19 cellular contexts compared by ENCODE assay signal in the genomic region with DNA sequence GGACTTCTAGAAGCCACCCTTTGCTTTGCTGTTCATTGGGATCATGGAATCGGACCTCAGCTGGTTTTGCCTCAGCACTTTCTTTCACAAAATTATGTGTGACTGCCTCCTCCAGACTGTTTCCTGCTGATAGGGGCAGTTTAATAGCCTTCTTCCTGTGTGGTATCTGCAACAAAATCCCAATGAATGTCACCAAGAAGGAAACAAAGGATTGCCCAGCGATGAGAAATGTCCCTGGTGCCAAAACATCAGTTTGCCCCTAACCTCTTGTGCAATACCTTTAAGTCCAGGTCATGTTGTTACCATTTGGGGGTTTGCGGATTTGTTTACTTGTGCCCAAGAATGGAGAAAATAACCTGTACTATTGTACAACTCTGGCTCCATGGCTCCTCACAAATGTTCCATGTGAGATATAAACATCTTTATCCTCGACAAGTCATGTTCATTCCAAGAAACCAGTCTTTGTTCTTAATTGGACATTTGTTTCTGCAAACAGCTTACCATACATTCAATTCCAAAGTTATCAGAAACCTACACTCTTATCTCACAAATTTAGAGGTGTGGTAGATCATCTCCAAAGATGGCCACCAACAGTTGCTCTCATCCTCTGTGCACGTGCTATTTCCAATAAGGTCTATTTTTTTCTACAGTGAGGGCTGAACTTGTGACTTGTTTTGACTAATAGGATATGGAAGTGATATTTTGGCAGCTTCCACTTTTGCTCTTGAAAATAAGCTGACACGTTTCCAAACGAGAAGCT. TPM values are rescaled to one million over a fixed set of nuclear protein-coding genes. Genes with fewer than 3 reads are reported as not detected.
DNase-seq lines count a peak whose midpoint lies in the region; ATAC-seq and TF ChIP-seq lines count a peak whose summit lies in the region.
"Had no signal": no experiment of that assay in that cellular context is flagged by ENCODE, and none has a peak within 500 bp of the region (broad histone marks: within the 10 kb centered on the region; RNA-seq: fewer than 3 reads in every experiment).

No MANE protein-coding gene starts in this region.

- peak overlapping the region; percentile 27 for H3K27ac Mint-ChIP-seq in CD8-positive, alpha-beta T cell
- H3K27ac Mint-ChIP-seq in endodermal cell (peak overlapping the region; percentile 78), nephron progenitor cell (peak overlapping the region; percentile 58)
- H3K27ac Mint-ChIP-seq: activated B cell treated with CpG ODN at 0.5 μM for 24 hours; activated T-helper 17 cell treated with anti-CD3 and anti-CD28 coated beads, Interleukin-2, amount 50 U/mL, for 72 hours; memory B cell; neural progenitor cell had no signal

- WGBS in endodermal cell (ENCODE audit: insufficient coverage in 1 of 2, insufficient read length in 1 of 2), 2 experiments, result 98 to 99% methylated on average over 6 to 7 of the region's 7 CpGs

- no peak overlapping the region for H3K27ac ChIP-seq in CD8-positive, alpha-beta T cell (ENCODE audit: low read depth, low read length)
- no peak overlapping the region for H3K27ac ChIP-seq in endodermal cell (ENCODE audit: low read depth, low read length)
- H3K27ac ChIP-seq: neural progenitor cell had no signal

- peaks cover 23% of the 10 kb centered on the region for H3K36me3 ChIP-seq in CD8-positive, alpha-beta T cell (ENCODE audit: insufficient read depth, low read length)
- H3K36me3 ChIP-seq in endodermal cell (ENCODE audit: control insufficient read depth, insufficient read depth, low read length), result peaks cover 49% of the 10 kb centered on the region
- H3K36me3 ChIP-seq: neural progenitor cell had no signal

- H3K4me1 Mint-ChIP-seq in CD8-positive, alpha-beta T cell (ENCODE audit: low read depth), result no peaks in the 10 kb centered on the region
- H3K4me1 Mint-ChIP-seq in endodermal cell (no peaks in the 10 kb centered on the region), nephron progenitor cell (peaks cover 7% of the 10 kb centered on the region)
- H3K4me1 Mint-ChIP-seq: neural progenitor cell had no signal

- H3K9ac ChIP-seq in endodermal cell (ENCODE audit: extremely low read depth, low read length, poor library complexity, severe bottlenecking), result no peak overlapping the region
- H3K9ac ChIP-seq: neural progenitor cell had no signal

- no peaks in the 10 kb centered on the region for H3K9me3 ChIP-seq in CD8-positive, alpha-beta T cell (ENCODE audit: low read length)
- no peaks in the 10 kb centered on the region for H3K9me3 ChIP-seq in endodermal cell (ENCODE audit: control insufficient read depth, low read length)
- H3K9me3 ChIP-seq: gastroesophageal sphincter, stomach had no signal

- POLR2A ChIA-PET in CD8-positive, alpha-beta T cell (lab: Charles Lee), result no interaction called here

- H3K4me3 Mint-ChIP-seq in CD8-positive, alpha-beta T cell, result no peak overlapping the region
- no peak overlapping the region for H3K4me3 Mint-ChIP-seq in endodermal cell
- H3K4me3 Mint-ChIP-seq in nephron progenitor cell, result no peak overlapping the region
- H3K4me3 Mint-ChIP-seq: activated B cell treated with CpG ODN at 0.5 μM for 24 hours; activated T-helper 17 cell treated with anti-CD3 and anti-CD28 coated beads, Interleukin-2, amount 50 U/mL, for 72 hours; memory B cell; neural progenitor cell had no signal

- intact Hi-C loops in CD8-positive, alpha-beta T cell (cut with DNase I, micrococcal nuclease), result no loop called here

- no peak overlapping the region for H3K4me3 ChIP-seq in CD8-positive, alpha-beta T cell (ENCODE audit: low read depth, low read length)
- no peak overlapping the region for H3K4me3 ChIP-seq in endodermal cell (ENCODE audit: low read length)
- H3K4me3 ChIP-seq: gastroesophageal sphincter, neural progenitor cell, stomach had no signal

- H3K27me3 ChIP-seq in CD8-positive, alpha-beta T cell (ENCODE audit: insufficient read depth, low read length), result no peaks in the 10 kb centered on the region
- H3K27me3 ChIP-seq in endodermal cell (ENCODE audit: control insufficient read depth, insufficient read depth, low read length, poor library complexity, severe bottlenecking), result no peaks in the 10 kb centered on the region
- H3K27me3 ChIP-seq: gastroesophageal sphincter, neural progenitor cell, stomach had no signal

- TF ChIP-seq CTCF in CD8-positive, alpha-beta T cell (IDR thresholded peaks at IDR 0.05), result no peak
- TF ChIP-seq CTCF in endodermal cell (conservative IDR thresholded peaks at IDR 0.05), result no peak
- no peak for TF ChIP-seq CTCF in nephron progenitor cell (IDR thresholded peaks at IDR 0.05)

- H3K9me3 Mint-ChIP-seq in CD8-positive, alpha-beta T cell, result no peaks in the 10 kb centered on the region
- H3K9me3 Mint-ChIP-seq in endodermal cell (no peaks in the 10 kb centered on the region), nephron progenitor cell (no peaks in the 10 kb centered on the region)
- H3K9me3 Mint-ChIP-seq: activated B cell treated with CpG ODN at 0.5 μM for 24 hours; activated T-helper 17 cell treated with anti-CD3 and anti-CD28 coated beads, Interleukin-2, amount 50 U/mL, for 72 hours; memory B cell; neural progenitor cell had no signal

- H3K27me3 Mint-ChIP-seq in CD8-positive, alpha-beta T cell (ENCODE audit: low read depth), result no peaks in the 10 kb centered on the region
- H3K27me3 Mint-ChIP-seq in endodermal cell (ENCODE audit: insufficient read depth) (no peaks in the 10 kb centered on the region), nephron progenitor cell (ENCODE audit: low read depth, poor library complexity) (no peaks in the 10 kb centered on the region)
- H3K27me3 Mint-ChIP-seq: activated B cell treated with CpG ODN at 0.5 μM for 24 hours; activated T-helper 17 cell treated with anti-CD3 and anti-CD28 coated beads, Interleukin-2, amount 50 U/mL, for 72 hours; memory B cell had no signal

- H3K36me3 Mint-ChIP-seq in CD8-positive, alpha-beta T cell, result peaks cover 71% of the 10 kb centered on the region
- H3K36me3 Mint-ChIP-seq in endodermal cell (ENCODE audit: low read depth) (peaks cover 55% of the 10 kb centered on the region), nephron progenitor cell (ENCODE audit: low read depth) (peaks cover 57% of the 10 kb centered on the region)

- no peak for ATAC-seq in CD8-positive, alpha-beta T cell
- ATAC-seq: activated T-helper 17 cell treated with anti-CD3 and anti-CD28 coated beads, Interleukin-2, amount 50 U/mL, for 72 hours; gastroesophageal sphincter had no signal

- no peaks in the 10 kb centered on the region for H3K4me1 ChIP-seq in CD8-positive, alpha-beta T cell (ENCODE audit: insufficient read depth, low read length)
- no peaks in the 10 kb centered on the region for H3K4me1 ChIP-seq in endodermal cell (ENCODE audit: control insufficient read depth, insufficient read depth, low read length)
- H3K4me1 ChIP-seq: neural progenitor cell had no signal

- no peak for DNase-seq in CD8-positive, alpha-beta T cell
- DNase-seq in OCI-M1 (lab: John Stamatoyannopoulos, UW), result peak; percentile 67
- no peak for DNase-seq in endodermal cell
- DNase-seq in nephron progenitor cell, result no peak
- no peak for DNase-seq in NCI-H187 (lab: John Stamatoyannopoulos, UW)
- DNase-seq in NCI-H446 (lab: John Stamatoyannopoulos, UW), result no peak
- no peak for DNase-seq in DMS53 treated with DMSO at 0.1 percent for 48 hours (lab: John Stamatoyannopoulos, UW; ENCODE audit: unreplicated experiment)
- DNase-seq: activated B cell treated with CpG ODN at 0.5 μM for 24 hours; cerebellar nuclear complex; NCI-H1105; NCI-H774; RPMI8226; stimulated activated CD4-positive, alpha-beta T cell treated with anti-CD3 and anti-CD28 coated beads, Interleukin-15, amount 100 ng/mL, for 24 hours; stomach; SW 1271 had no signal

- CTCF ChIA-PET in CD8-positive, alpha-beta T cell (lab: Charles Lee), result interaction anchor here (0.9 to 1.7 kb wide), 2 partner anchors 35 to 276 kb away, joined by 3 to 4 read pairs; no protein-coding TSS in a partner anchor

RNA-seq across cellular contexts. Expression of gene TAC4, which starts 14.8 kb away (rescaled TPM):
- total RNA-seq in CD8-positive, alpha-beta T cell, result not detected
- total RNA-seq in endodermal cell, result 1 to 10 TPM; 1.5 to 3.2 TPM
- not detected for polyA plus RNA-seq in endodermal cell (2013, experiment 1 of 2)
- not detected for polyA plus RNA-seq in endodermal cell (2013, experiment 2 of 2)
- total RNA-seq: activated B cell treated with CpG ODN at 0.5 μM for 24 hours; activated T-helper 17 cell treated with anti-CD3 and anti-CD28 coated beads, Interleukin-2, amount 50 U/mL, for 72 hours; gastroesophageal sphincter; stomach had no signal
- polyA plus RNA-seq: stomach had no signal

RNA-seq across cellular contexts. Expression of gene KAT7, which starts 44.5 kb away (rescaled TPM):
- 100 to 1,000 TPM; 170 to 189 TPM for total RNA-seq in CD8-positive, alpha-beta T cell
- total RNA-seq in endodermal cell, result 10 to 100 TPM; 77.8 to 80.5 TPM
- polyA plus RNA-seq in endodermal cell (2013, experiment 1 of 2), result 67.6 TPM
- 54.9 TPM for polyA plus RNA-seq in endodermal cell (2013, experiment 2 of 2)

Comparison
In these comparisons a context has a peak if more than half of its experiments do, and no peak if none do; other contexts are left out.
1. H3K27ac Mint-ChIP-seq: peak in every context shown above with its lines; median percentile 78 in endodermal cell; 58 in nephron progenitor cell; 27 in CD8-positive, alpha-beta T cell.